In genomic region chr13:40341086-40341471, GRCh38 we compare ENCODE assay signal across 1 cellular context.
TF ChIP-seq lines count a peak whose summit lies in the region.

No MANE protein-coding gene starts in this region.

TF ChIP-seq in WTC11, 78 proteins besides CTCF, POLR2A, EP300 and RAD21 (continued from another document):
- no peak for TF ChIP-seq SMAD4 (CRISPR knock-in tag; IDR thresholded peaks at IDR 0.05)
- no peak for TF ChIP-seq ZBTB21 (CRISPR knock-in tag; IDR thresholded peaks at IDR 0.05; ENCODE audit: borderline replicate concordance)
- no peak for TF ChIP-seq TCF7 (CRISPR knock-in tag; IDR thresholded peaks at IDR 0.05; ENCODE audit: low read depth)
